In genomic region chr11:117808768-117809167, GRCh38 we compare ENCODE assay signal across 17 cellular contexts. TPM values are rescaled to one million over a fixed set of nuclear protein-coding genes. Genes with fewer than 3 reads are reported as not detected.
DNase-seq lines count a peak whose midpoint lies in the region; ATAC-seq, FAIRE-seq and TF ChIP-seq lines count a peak whose summit lies in the region.
"Had no signal": no experiment of that assay in that cellular context is flagged by ENCODE, and none has a peak within 500 bp of the region (broad histone marks: within the 10 kb centered on the region; RNA-seq: fewer than 3 reads in every experiment).

No MANE protein-coding gene starts in this region.

- no peak for TF ChIP-seq POLR2A in K562 (conservative IDR thresholded peaks at IDR 0.05)

- H3K27me3 ChIP-seq in K562 (ENCODE audit: control insufficient read depth in 2 of 2, insufficient read depth in 2 of 2, low read length in 2 of 2) (peaks cover 0 to 25% of the 10 kb centered on the region in 2 experiments; a peak in 3 of 5 replicates), right atrium auricular region (no peaks in the 10 kb centered on the region)
- H3K27me3 ChIP-seq: cardiac muscle cell had no signal

- in situ Hi-C loops in K562 (cut with MboI) = loop anchor here (10.0 kb wide), 1 partner anchor 364 kb away; no protein-coding TSS in a partner anchor

- no peaks in the 10 kb centered on the region for H3K27me3 Mint-ChIP-seq in activated CD8-positive, alpha-beta T cell treated with anti-CD3 and anti-CD28 coated beads for 36 hours
- H3K27me3 Mint-ChIP-seq in activated CD8-positive, alpha-beta T cell treated with anti-CD3 and anti-CD28 coated beads, Interleukin-2, amount 10 ng/mL, durations not matched to agents 7 days and 5 days (ENCODE audit: low read depth) = no peaks in the 10 kb centered on the region
- H3K27me3 Mint-ChIP-seq in type B pancreatic cell = peaks cover 39% of the 10 kb centered on the region

- H3K4me2 ChIP-seq in K562 (ENCODE audit: insufficient read depth, low read length) = peak overlapping the region; percentile 43; the same call in 1 of the 2 replicates

- peak overlapping the region; percentile 10 for H3K27ac Mint-ChIP-seq in activated CD8-positive, alpha-beta T cell treated with anti-CD3 and anti-CD28 coated beads for 36 hours
- H3K27ac Mint-ChIP-seq in activated CD8-positive, alpha-beta T cell treated with anti-CD3 and anti-CD28 coated beads, Interleukin-2, amount 10 ng/mL, durations not matched to agents 7 days and 5 days = no peak overlapping the region
- peak overlapping the region; percentile 52 for H3K27ac Mint-ChIP-seq in type B pancreatic cell

- no peaks in the 10 kb centered on the region for H3K79me2 ChIP-seq in K562 (ENCODE audit: control insufficient read depth, insufficient read depth, low read length)
- H3K79me2 ChIP-seq: parathyroid adenoma had no signal

- H3K4me1 ChIP-seq in K562 (replicated peaks in 1 of 2; ENCODE audit: control insufficient read depth in 2 of 2, insufficient read depth in 2 of 2, low read length in 2 of 2) (peaks cover 13 to 14% of the 10 kb centered on the region in 2 experiments; a peak in 4 of 5 replicates), right atrium auricular region (peaks cover 0 to 15% of the 10 kb centered on the region in 2 donors)
- H3K4me1 ChIP-seq: parathyroid adenoma had no signal

- ATAC-seq in activated CD8-positive, alpha-beta T cell treated with anti-CD3 and anti-CD28 coated beads for 36 hours = no peak
- ATAC-seq in activated CD8-positive, alpha-beta T cell treated with anti-CD3 and anti-CD28 coated beads, Interleukin-2, amount 10 ng/mL, durations not matched to agents 7 days and 5 days = no peak
- peak; percentile 61 for ATAC-seq in K562
- no peak for ATAC-seq in GM21786 (IDR thresholded peaks at IDR 0.05; ENCODE audit: unreplicated experiment)

- BruUV-seq in K562 (replicated peaks; lab: Mats Ljungman, UMichigan) = no TSS peak

- no peaks in the 10 kb centered on the region for H3K36me3 Mint-ChIP-seq in activated CD8-positive, alpha-beta T cell treated with anti-CD3 and anti-CD28 coated beads for 36 hours (ENCODE audit: low read depth)
- no peaks in the 10 kb centered on the region for H3K36me3 Mint-ChIP-seq in activated CD8-positive, alpha-beta T cell treated with anti-CD3 and anti-CD28 coated beads, Interleukin-2, amount 10 ng/mL, durations not matched to agents 7 days and 5 days (ENCODE audit: low read depth)
- H3K36me3 Mint-ChIP-seq in type B pancreatic cell = no peaks in the 10 kb centered on the region
- H3K36me3 Mint-ChIP-seq: activated naive CD4-positive, alpha-beta T cell treated with anti-CD3 and anti-CD28 coated beads, Interleukin-2, amount 50 U/mL, for 72 hours had no signal

- no peak for TF ChIP-seq RAD21 in K562 (CRISPR knock-in tag; conservative IDR thresholded peaks at IDR 0.05 in 1 of 2, IDR thresholded peaks at IDR 0.05 in 1 of 2)

- no peaks in the 10 kb centered on the region; the same call in 1 of the 2 replicates for H4K20me1 ChIP-seq in K562 (replicated peaks; ENCODE audit: control insufficient read depth, insufficient read depth, low read length)

- 11% methylated on average over 13 of the region's 13 CpGs for WGBS in K562 (ENCODE audit: insufficient coverage, low coverage, missing lambda C conversion rate)

- POLR2A ChIA-PET in activated CD8-positive, alpha-beta T cell treated with anti-CD3 and anti-CD28 coated beads for 36 hours (lab: Charles Lee) = interaction anchor here (1.6 to 2.8 kb wide), 2 partner anchors 9 to 244 kb away, joined by 6 to 15 read pairs; no protein-coding TSS in a partner anchor
- POLR2A ChIA-PET in activated CD8-positive, alpha-beta T cell treated with anti-CD3 and anti-CD28 coated beads, Interleukin-2, amount 10 ng/mL, durations not matched to agents 7 days and 5 days (lab: Charles Lee) = interaction anchor here (1.0 to 1.4 kb wide), 2 partner anchors 9 to 14 kb away, joined by 3 to 6 read pairs; no protein-coding TSS in a partner anchor
- POLR2A ChIA-PET in K562 (lab: Yijun Ruan, JAX) = interaction anchor here (0.6 to 1.4 kb wide), 8 partner anchors 8 to 767 kb away, joined by 3 to 5 read pairs (median 4); no protein-coding TSS in a partner anchor

- H3K4me3 ChIP-seq in K562 (no peak overlapping the region), right atrium auricular region (peak overlapping the region in 1 of 2 donors; percentile 11)
- H3K4me3 ChIP-seq: cardiac muscle cell, suprapubic skin had no signal

- H3K27ac ChIP-seq in K562 (ENCODE audit: extremely low read depth, low read depth, low read length) = no peak overlapping the region
- H3K27ac ChIP-seq in right atrium auricular region = peak overlapping the region; percentile 42 to 64
- H3K27ac ChIP-seq: cardiac muscle cell, parathyroid adenoma, suprapubic skin had no signal

- H3K4me3 Mint-ChIP-seq in activated CD8-positive, alpha-beta T cell treated with anti-CD3 and anti-CD28 coated beads for 36 hours = no peak overlapping the region
- H3K4me3 Mint-ChIP-seq in activated CD8-positive, alpha-beta T cell treated with anti-CD3 and anti-CD28 coated beads, Interleukin-2, amount 10 ng/mL, durations not matched to agents 7 days and 5 days = no peak overlapping the region
- H3K4me3 Mint-ChIP-seq in type B pancreatic cell = no peak overlapping the region

- H2AFZ ChIP-seq in K562 (ENCODE audit: low read depth, low read length) = no peak overlapping the region
- H2AFZ ChIP-seq: parathyroid adenoma had no signal

- no peaks in the 10 kb centered on the region for H3K9me1 ChIP-seq in K562 (ENCODE audit: control insufficient read depth, insufficient read depth, low read length)

- CTCF ChIA-PET in activated CD8-positive, alpha-beta T cell treated with anti-CD3 and anti-CD28 coated beads for 36 hours (lab: Charles Lee) = interaction anchor here (1.2 to 8.5 kb wide), 22 partner anchors 8 to 383 kb away, joined by 3 to 196 read pairs (median 10); partner anchors contain the start of genes DSCAML1, FXYD2, FXYD6 and SCN4B
- CTCF ChIA-PET in activated CD8-positive, alpha-beta T cell treated with anti-CD3 and anti-CD28 coated beads, Interleukin-2, amount 10 ng/mL, durations not matched to agents 7 days and 5 days (lab: Charles Lee) = interaction anchor here (0.7 to 7.9 kb wide), 24 partner anchors 8 to 481 kb away, joined by 3 to 404 read pairs (median 10); partner anchors contain the start of genes CEP164, FXYD2 and IL10RA
- CTCF ChIA-PET in K562 (lab: Yijun Ruan, JAX; ENCODE audit: low intra/inter-chr PET ratio) = interaction anchor here (1.0 to 3.3 kb wide), 2 partner anchors 9 to 245 kb away, joined by 3 to 52 read pairs; no protein-coding TSS in a partner anchor

- DNase-seq in activated CD8-positive, alpha-beta T cell treated with anti-CD3 and anti-CD28 coated beads for 36 hours = no peak
- no peak for DNase-seq in activated CD8-positive, alpha-beta T cell treated with anti-CD3 and anti-CD28 coated beads, Interleukin-2, amount 10 ng/mL, durations not matched to agents 7 days and 5 days
- DNase-seq in K562 (ENCODE audit: extremely low read depth in 1 of 4, low spot score in 3 of 4) (peak; percentile 25 to 57 (median 46)), right atrium auricular region (ENCODE audit: low spot score) (no peak), type B pancreatic cell (ENCODE audit: extremely low spot score, unreplicated experiment) (no peak), SIG-M5 treated with dmso at 0.1 percent for 504 hours (lab: John Stamatoyannopoulos, UW; ENCODE audit: unreplicated experiment) (no peak), RKO (ENCODE audit: low spot score) (no peak)
- DNase-seq: GF-D8, NCI-H1694 treated with DMSO at 0.1 percent for 48 hours had no signal

- H3K9me3 ChIP-seq in K562 (replicated peaks; ENCODE audit: control insufficient read depth, insufficient read depth, low read depth, low read length) (no peaks in the 10 kb centered on the region), right atrium auricular region (no peaks in the 10 kb centered on the region)
- H3K9me3 ChIP-seq: suprapubic skin had no signal

- intact Hi-C loops in activated CD8-positive, alpha-beta T cell treated with anti-CD3 and anti-CD28 coated beads for 36 hours (cut with micrococcal nuclease) = loop anchor here (1.0 kb wide), 1 partner anchor 8 kb away; no protein-coding TSS in a partner anchor
- intact Hi-C loops in K562 (cut with micrococcal nuclease) = loop anchor here (2.0 to 5.0 kb wide), 2 partner anchors 366 to 380 kb away; no protein-coding TSS in a partner anchor

- no peaks in the 10 kb centered on the region for H3K36me3 ChIP-seq in K562 (ENCODE audit: control insufficient read depth, insufficient read depth, low read length)
- no peaks in the 10 kb centered on the region for H3K36me3 ChIP-seq in right atrium auricular region
- H3K36me3 ChIP-seq: cardiac muscle cell, suprapubic skin had no signal

- H3K4me1 Mint-ChIP-seq in activated CD8-positive, alpha-beta T cell treated with anti-CD3 and anti-CD28 coated beads for 36 hours (ENCODE audit: low read depth) = peaks cover 18% of the 10 kb centered on the region
- peaks cover 33% of the 10 kb centered on the region for H3K4me1 Mint-ChIP-seq in activated CD8-positive, alpha-beta T cell treated with anti-CD3 and anti-CD28 coated beads, Interleukin-2, amount 10 ng/mL, durations not matched to agents 7 days and 5 days (ENCODE audit: low read depth)
- H3K4me1 Mint-ChIP-seq in type B pancreatic cell (ENCODE audit: unreplicated experiment) = peaks cover 40% of the 10 kb centered on the region

- TF ChIP-seq EP300 in K562 (IDR thresholded peaks at IDR 0.05; ENCODE audit: low read length) = no peak

- TF ChIP-seq CTCF in activated CD8-positive, alpha-beta T cell treated with anti-CD3 and anti-CD28 coated beads for 36 hours (IDR thresholded peaks at IDR 0.05) = no peak
- TF ChIP-seq CTCF in K562 (IDR thresholded peaks at IDR 0.05 in 2 of 3, conservative IDR thresholded peaks at IDR 0.05 in 1 of 3; ENCODE audit: insufficient read depth in 2 of 3, low read depth in 1 of 3, low read length in 3 of 3) = no peak
- no peak for TF ChIP-seq CTCF in right atrium auricular region (IDR thresholded peaks at IDR 0.05)
- TF ChIP-seq CTCF in type B pancreatic cell (conservative IDR thresholded peaks at IDR 0.05) = no peak

- peak overlapping the region in 1 of 2 experiments; percentile 65; a peak in 1 of 4 replicates for H3K9ac ChIP-seq in K562 (ENCODE audit: insufficient read depth in 1 of 2, low read depth in 2 of 2, low read length in 2 of 2)
- H3K9ac ChIP-seq: parathyroid adenoma had no signal

- no peaks in the 10 kb centered on the region for H3K9me3 Mint-ChIP-seq in activated CD8-positive, alpha-beta T cell treated with anti-CD3 and anti-CD28 coated beads for 36 hours
- H3K9me3 Mint-ChIP-seq in activated CD8-positive, alpha-beta T cell treated with anti-CD3 and anti-CD28 coated beads, Interleukin-2, amount 10 ng/mL, durations not matched to agents 7 days and 5 days (ENCODE audit: insufficient read depth) = no peaks in the 10 kb centered on the region
- no peaks in the 10 kb centered on the region for H3K9me3 Mint-ChIP-seq in type B pancreatic cell
- H3K9me3 Mint-ChIP-seq: activated naive CD4-positive, alpha-beta T cell treated with anti-CD3 and anti-CD28 coated beads, Interleukin-2, amount 50 U/mL, for 72 hours had no signal

- no peak for FAIRE-seq in K562 (lab: Jason Lieb, UNC)
- FAIRE-seq: islet of Langerhans, RCC 7860 had no signal

RNA-seq across cellular contexts. Expression of gene DSCAML1, which starts 11.8 kb away (rescaled TPM):
- under 1 TPM; 0.13 to 0.29 TPM for total RNA-seq in activated CD8-positive, alpha-beta T cell treated with anti-CD3 and anti-CD28 coated beads for 36 hours
- total RNA-seq in activated CD8-positive, alpha-beta T cell treated with anti-CD3 and anti-CD28 coated beads, Interleukin-2, amount 10 ng/mL, durations not matched to agents 7 days and 5 days = under 1 TPM; 0.16 to 0.37 TPM
- total RNA-seq in K562 (2011; cell fraction: chromatin; rRNA removed; ENCODE audit: low replicate concordance) = not detected in 2 replicates
- not detected in 2 replicates for total RNA-seq in K562 (2011; cell fraction: nucleolus; rRNA removed)
- not detected in 2 replicates for total RNA-seq in K562 (2011; cell fraction: nucleoplasm; rRNA removed)
- total RNA-seq in K562 (2014; rRNA removed) = not detected in 2 replicates
- total RNA-seq in K562 (2014; rRNA removed; fragmentation: Illumina TruSeq; extraction: Trizol) = not detected in 2 replicates
- not detected in 2 replicates for total RNA-seq in K562 (2015; rRNA removed; fragmentation: Illumina TruSeq; extraction: Trizol)
- total RNA-seq in K562 (2021) = not detected in 2 replicates
- polyA plus RNA-seq in K562 (2011; rRNA removed) = not detected in 2 replicates
- not detected in 2 replicates for polyA plus RNA-seq in K562 (2011; cell fraction: cytosol; rRNA removed)
- not detected in 2 replicates for polyA plus RNA-seq in K562 (2011; cell fraction: nucleus; rRNA removed)
- not detected in 2 replicates for polyA plus RNA-seq in K562 (2012)
- polyA plus RNA-seq in K562 (2014; fragmentation: Illumina TruSeq; extraction: Trizol) = not detected in 2 replicates
- polyA plus RNA-seq in K562 (2014; fragmentation: Nextera tagmentation; extraction: Ambion mirVana) = not detected
- not detected in 2 replicates for polyA plus RNA-seq in K562 (2014; rRNA removed)
- polyA minus RNA-seq in K562 (2011; rRNA and poly(A)+ RNA removed) = not detected in 2 replicates
- polyA minus RNA-seq in K562 (2011; cell fraction: cytosol; rRNA and poly(A)+ RNA removed) = not detected in 2 replicates
- polyA minus RNA-seq in K562 (2011; cell fraction: nucleus; rRNA and poly(A)+ RNA removed) = not detected in 2 replicates
- total RNA-seq in right atrium auricular region = 1 to 10 TPM in 1 of 2 donors, under 1 TPM in 1; 0.67 to 1.3 TPM
- 5.8 and 9.8 TPM in 2 replicates for total RNA-seq in type B pancreatic cell (ENCODE audit: low replicate concordance)
- total RNA-seq: glomerular endothelial cell had no signal
- polyA plus RNA-seq: cardiac muscle cell had no signal

RNA-seq across cellular contexts. Expression of gene FXYD2, which starts 15.8 kb away (rescaled TPM):
- 1 to 10 TPM; 6.7 to 7.2 TPM for total RNA-seq in activated CD8-positive, alpha-beta T cell treated with anti-CD3 and anti-CD28 coated beads for 36 hours
- total RNA-seq in activated CD8-positive, alpha-beta T cell treated with anti-CD3 and anti-CD28 coated beads, Interleukin-2, amount 10 ng/mL, durations not matched to agents 7 days and 5 days = 10 to 100 TPM; 22.5 to 24.3 TPM
- total RNA-seq in K562 (2011; cell fraction: chromatin; rRNA removed; ENCODE audit: low replicate concordance) = not detected in 2 replicates
- total RNA-seq in K562 (2011; cell fraction: nucleolus; rRNA removed) = not detected in 2 replicates
- not detected in 2 replicates for total RNA-seq in K562 (2011; cell fraction: nucleoplasm; rRNA removed)
- total RNA-seq in K562 (2014; rRNA removed) (not detected in 2 replicates), K562 (2014; rRNA removed; fragmentation: Illumina TruSeq; extraction: Trizol) (not detected in 2 replicates), K562 (2015; rRNA removed; fragmentation: Illumina TruSeq; extraction: Trizol) (not detected in 2 replicates), K562 (2021) (0.29 TPM in 1 of 2 replicates, not detected in the other), right atrium auricular region (under 1 TPM; 0.59 to 0.78 TPM), type B pancreatic cell (ENCODE audit: low replicate concordance) (40.8 and 57.5 TPM in 2 replicates)
- polyA plus RNA-seq in K562 (2011; rRNA removed) (not detected in 2 replicates), K562 (2014; fragmentation: Illumina TruSeq; extraction: Trizol) (not detected in 2 replicates), K562 (2014; fragmentation: Nextera tagmentation; extraction: Ambion mirVana) (not detected), K562 (2014; rRNA removed) (not detected in 2 replicates)
- polyA plus RNA-seq in K562 (2011; cell fraction: cytosol; rRNA removed) = not detected in 2 replicates
- not detected in 2 replicates for polyA plus RNA-seq in K562 (2011; cell fraction: nucleus; rRNA removed)
- polyA plus RNA-seq in K562 (2012) = not detected in 2 replicates
- polyA minus RNA-seq in K562 (2011; rRNA and poly(A)+ RNA removed) = not detected in 2 replicates
- not detected in 2 replicates for polyA minus RNA-seq in K562 (2011; cell fraction: cytosol; rRNA and poly(A)+ RNA removed)
- not detected in 2 replicates for polyA minus RNA-seq in K562 (2011; cell fraction: nucleus; rRNA and poly(A)+ RNA removed)
- total RNA-seq: suprapubic skin had no signal

Comparison
In these comparisons a context has a peak if more than half of its experiments do, and no peak if none do; other contexts are left out.
1. DNase-seq: peak in K562 (4 of 4); none in activated CD8-positive, alpha-beta T cell treated with anti-CD3 and anti-CD28 coated beads for 36 hours (single experiment), activated CD8-positive, alpha-beta T cell treated with anti-CD3 and anti-CD28 coated beads, Interleukin-2, amount 10 ng/mL, durations not matched to agents 7 days and 5 days (single experiment), right atrium auricular region (single experiment), type B pancreatic cell (single experiment), SIG-M5 treated with dmso at 0.1 percent for 504 hours (single experiment) and RKO (single experiment).
2. RNA of gene FXYD2, which starts 15.8 kb away (total RNA-seq): 40.8 to 57.5 TPM in type B pancreatic cell, 22.5 to 24.3 TPM in activated CD8-positive, alpha-beta T cell treated with anti-CD3 and anti-CD28 coated beads, Interleukin-2, amount 10 ng/mL, durations not matched to agents 7 days and 5 days and 6.7 to 7.2 TPM in activated CD8-positive, alpha-beta T cell treated with anti-CD3 and anti-CD28 coated beads for 36 hours; 0.59 to 0.78 TPM in right atrium auricular region and 0.29 TPM in K562; every median in the first group is over 4 times any median in the second.